Comparison of ENCODE assay signal across 8 cellular contexts in genomic region chr7:2757361-2757903, GRCh38.
A peak's percentile ranks its signal among the peaks of the same experiment; 100 is the strongest.
DNase-seq lines count a peak whose midpoint lies in the region; ATAC-seq and TF ChIP-seq lines count a peak whose summit lies in the region.

No MANE protein-coding gene starts in this region.

- DNase-seq in GM03348 (ENCODE audit: low spot score) = peak; percentile 53
- DNase-seq in WTC11 (ENCODE audit: low spot score) = no peak
- DNase-seq in glutamatergic neuron = no peak
- DNase-seq in skeletal muscle cell (ENCODE audit: low read depth) = no peak
- DNase-seq in cortex of kidney (lab: John Stamatoyannopoulos, UW) = no peak
- DNase-seq in mucosa of gallbladder (ENCODE audit: low spot score) = no peak

- H3K27ac Mint-ChIP-seq in WTC11 (peak overlapping the region; percentile 21; the same call in 1 of the 2 replicates), glutamatergic neuron (ENCODE audit: unreplicated experiment) (peak overlapping the region; percentile 92)

- peaks cover 32% of the 10 kb centered on the region for H3K36me3 Mint-ChIP-seq in WTC11
- H3K36me3 Mint-ChIP-seq in glutamatergic neuron (ENCODE audit: unreplicated experiment) = no peaks in the 10 kb centered on the region

- H3K27me3 Mint-ChIP-seq in WTC11 (ENCODE audit: low read depth) (no peaks in the 10 kb centered on the region), glutamatergic neuron (ENCODE audit: unreplicated experiment) (peaks cover 11% of the 10 kb centered on the region)

- POLR2A ChIA-PET in WTC11 (lab: Charles Lee) = no interaction called here

- peak overlapping the region; percentile 4 for H3K4me3 ChIP-seq in skeletal muscle cell (ENCODE audit: low read depth, low read length)

- H3K4me1 Mint-ChIP-seq in WTC11 = peaks cover 42% of the 10 kb centered on the region
- H3K4me1 Mint-ChIP-seq in glutamatergic neuron (ENCODE audit: low read depth, unreplicated experiment) = peaks cover 45% of the 10 kb centered on the region

- H3K9me3 Mint-ChIP-seq in WTC11 = peaks cover 3% of the 10 kb centered on the region; the same call in 1 of the 2 replicates
- peaks cover 15% of the 10 kb centered on the region for H3K9me3 Mint-ChIP-seq in glutamatergic neuron (ENCODE audit: unreplicated experiment)

- CTCF ChIA-PET in WTC11 (lab: Charles Lee) = interaction anchor here (0.5 to 1.8 kb wide), 5 partner anchors 17 to 76 kb away, joined by 3 to 11 read pairs (median 4); no protein-coding TSS in a partner anchor

- TF ChIP-seq CTCF in WTC11 (IDR thresholded peaks at IDR 0.05) (no peak), glutamatergic neuron (IDR thresholded peaks at IDR 0.05; ENCODE audit: partially characterized antibody, unreplicated experiment) (no peak)

- peak; percentile 2 for ATAC-seq in HG03196 (IDR thresholded peaks at IDR 0.05; ENCODE audit: unreplicated experiment)
- no peak for ATAC-seq in WTC11
- ATAC-seq in GM21737 (IDR thresholded peaks at IDR 0.05; ENCODE audit: unreplicated experiment) = no peak

- no peak overlapping the region for H3K4me3 Mint-ChIP-seq in WTC11
- no peak overlapping the region for H3K4me3 Mint-ChIP-seq in glutamatergic neuron (ENCODE audit: unreplicated experiment)

TF ChIP-seq in WTC11, 78 proteins besides CTCF, POLR2A, EP300 and RAD21:
- TF ChIP-seq ZSCAN18 (CRISPR knock-in tag; IDR thresholded peaks at IDR 0.05) = no peak
- no peak for TF ChIP-seq CBFB (CRISPR knock-in tag; IDR thresholded peaks at IDR 0.05; ENCODE audit: low read depth)
- no peak for TF ChIP-seq FOXP4 (CRISPR knock-in tag; IDR thresholded peaks at IDR 0.05)
- no peak for TF ChIP-seq RORB (CRISPR knock-in tag; IDR thresholded peaks at IDR 0.05)
- TF ChIP-seq PRDM15 (CRISPR knock-in tag; IDR thresholded peaks at IDR 0.05) = no peak
- TF ChIP-seq SOX15 (CRISPR knock-in tag; IDR thresholded peaks at IDR 0.05) = no peak
- no peak for TF ChIP-seq NFATC4 (CRISPR knock-in tag; IDR thresholded peaks at IDR 0.05)
